3 cellular contexts compared by ENCODE assay signal in genomic region chr6:89987140-89987539, GRCh38.
TF ChIP-seq lines count a peak whose summit lies in the region.

No MANE protein-coding gene starts in this region.

TF ChIP-seq in SK-N-SH, 30 proteins besides CTCF, POLR2A, EP300 and RAD21 (continued from another document):
- TF ChIP-seq ZBTB33 (IDR thresholded peaks at IDR 0.05; ENCODE audit: borderline replicate concordance, low read depth): no peak
- no peak for TF ChIP-seq SMC3 (IDR thresholded peaks at IDR 0.05; ENCODE audit: low read depth, low read length)
- TF ChIP-seq FOSL2 (IDR thresholded peaks at IDR 0.05; ENCODE audit: borderline replicate concordance, low read depth): no peak
- TF ChIP-seq TAF1 (IDR thresholded peaks at IDR 0.05; ENCODE audit: borderline replicate concordance, low read depth, low read length): no peak
- TF ChIP-seq JUND (IDR thresholded peaks at IDR 0.05): no peak
- no peak for TF ChIP-seq EZH2phosphoT487 (IDR thresholded peaks at IDR 0.05; ENCODE audit: borderline replicate concordance, low read depth)
- no peak for TF ChIP-seq ELF1 (IDR thresholded peaks at IDR 0.05)
- TF ChIP-seq GATA2 (CRISPR knock-in tag; IDR thresholded peaks at IDR 0.05): no peak
- TF ChIP-seq SIN3A (IDR thresholded peaks at IDR 0.05; ENCODE audit: borderline replicate concordance, low read depth, low read length): no peak
- TF ChIP-seq NRF1 (IDR thresholded peaks at IDR 0.05; ENCODE audit: low read depth, low read length): no peak
- TF ChIP-seq POLR2AphosphoS5 (IDR thresholded peaks at IDR 0.05; ENCODE audit: low read depth, low read length): no peak
- TF ChIP-seq, protein P1, sequence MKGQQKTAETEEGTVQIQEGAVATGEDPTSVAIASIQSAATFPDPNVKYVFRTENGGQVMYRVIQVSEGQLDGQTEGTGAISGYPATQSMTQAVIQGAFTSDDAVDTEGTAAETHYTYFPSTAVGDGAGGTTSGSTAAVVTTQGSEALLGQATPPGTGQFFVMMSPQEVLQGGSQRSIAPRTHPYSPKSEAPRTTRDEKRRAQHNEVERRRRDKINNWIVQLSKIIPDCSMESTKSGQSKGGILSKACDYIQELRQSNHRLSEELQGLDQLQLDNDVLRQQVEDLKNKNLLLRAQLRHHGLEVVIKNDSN (IDR thresholded peaks at IDR 0.05; ENCODE audit: borderline replicate concordance, low read depth): no peak
- no peak for TF ChIP-seq GABPA (IDR thresholded peaks at IDR 0.05; ENCODE audit: low read depth)

TF ChIP-seq in SK-N-SH treated with all-trans-retinoic acid at 6 μM for 48 hours, 23 proteins besides CTCF, POLR2A, EP300 and RAD21 (continued from another document):
- TF ChIP-seq CSRNP3 (CRISPR knock-in tag; IDR thresholded peaks at IDR 0.05): no peak
- no peak for TF ChIP-seq ZNF565 (CRISPR knock-in tag; conservative IDR thresholded peaks at IDR 0.05; ENCODE audit: low read depth)
- TF ChIP-seq ZFP3 (CRISPR knock-in tag; IDR thresholded peaks at IDR 0.05): no peak
- TF ChIP-seq CSDC2 (CRISPR knock-in tag; IDR thresholded peaks at IDR 0.05): no peak
- TF ChIP-seq ZC3H10 (CRISPR knock-in tag; IDR thresholded peaks at IDR 0.05): no peak
- no peak for TF ChIP-seq TCF4 (CRISPR knock-in tag; IDR thresholded peaks at IDR 0.05; ENCODE audit: borderline replicate concordance)
- no peak for TF ChIP-seq PATZ1 (CRISPR knock-in tag; IDR thresholded peaks at IDR 0.05; ENCODE audit: borderline replicate concordance)
- TF ChIP-seq GLIS3 (CRISPR knock-in tag; IDR thresholded peaks at IDR 0.05): no peak
- TF ChIP-seq POU6F1 (CRISPR knock-in tag; IDR thresholded peaks at IDR 0.05; ENCODE audit: borderline replicate concordance, low read depth): no peak
- no peak for TF ChIP-seq SNAI2 (CRISPR knock-in tag; IDR thresholded peaks at IDR 0.05)

TF ChIP-seq in neural cell, 6 proteins besides CTCF, POLR2A, EP300 and RAD21 (continued from another document):
- TF ChIP-seq, protein P2, sequence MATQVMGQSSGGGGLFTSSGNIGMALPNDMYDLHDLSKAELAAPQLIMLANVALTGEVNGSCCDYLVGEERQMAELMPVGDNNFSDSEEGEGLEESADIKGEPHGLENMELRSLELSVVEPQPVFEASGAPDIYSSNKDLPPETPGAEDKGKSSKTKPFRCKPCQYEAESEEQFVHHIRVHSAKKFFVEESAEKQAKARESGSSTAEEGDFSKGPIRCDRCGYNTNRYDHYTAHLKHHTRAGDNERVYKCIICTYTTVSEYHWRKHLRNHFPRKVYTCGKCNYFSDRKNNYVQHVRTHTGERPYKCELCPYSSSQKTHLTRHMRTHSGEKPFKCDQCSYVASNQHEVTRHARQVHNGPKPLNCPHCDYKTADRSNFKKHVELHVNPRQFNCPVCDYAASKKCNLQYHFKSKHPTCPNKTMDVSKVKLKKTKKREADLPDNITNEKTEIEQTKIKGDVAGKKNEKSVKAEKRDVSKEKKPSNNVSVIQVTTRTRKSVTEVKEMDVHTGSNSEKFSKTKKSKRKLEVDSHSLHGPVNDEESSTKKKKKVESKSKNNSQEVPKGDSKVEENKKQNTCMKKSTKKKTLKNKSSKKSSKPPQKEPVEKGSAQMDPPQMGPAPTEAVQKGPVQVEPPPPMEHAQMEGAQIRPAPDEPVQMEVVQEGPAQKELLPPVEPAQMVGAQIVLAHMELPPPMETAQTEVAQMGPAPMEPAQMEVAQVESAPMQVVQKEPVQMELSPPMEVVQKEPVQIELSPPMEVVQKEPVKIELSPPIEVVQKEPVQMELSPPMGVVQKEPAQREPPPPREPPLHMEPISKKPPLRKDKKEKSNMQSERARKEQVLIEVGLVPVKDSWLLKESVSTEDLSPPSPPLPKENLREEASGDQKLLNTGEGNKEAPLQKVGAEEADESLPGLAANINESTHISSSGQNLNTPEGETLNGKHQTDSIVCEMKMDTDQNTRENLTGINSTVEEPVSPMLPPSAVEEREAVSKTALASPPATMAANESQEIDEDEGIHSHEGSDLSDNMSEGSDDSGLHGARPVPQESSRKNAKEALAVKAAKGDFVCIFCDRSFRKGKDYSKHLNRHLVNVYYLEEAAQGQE (IDR thresholded peaks at IDR 0.05; ENCODE audit: borderline replicate concordance): no peak
- TF ChIP-seq TAF1 (IDR thresholded peaks at IDR 0.05; ENCODE audit: low read depth): no peak
- no peak for TF ChIP-seq EZH2 (IDR thresholded peaks at IDR 0.05; ENCODE audit: borderline replicate concordance, insufficient read depth, low read length, poor library complexity, severe bottlenecking)
- no peak for TF ChIP-seq SMC3 (conservative IDR thresholded peaks at IDR 0.05; ENCODE audit: poor library complexity)
